ENCODE assay signal across 19 cellular contexts in the genomic region with DNA sequence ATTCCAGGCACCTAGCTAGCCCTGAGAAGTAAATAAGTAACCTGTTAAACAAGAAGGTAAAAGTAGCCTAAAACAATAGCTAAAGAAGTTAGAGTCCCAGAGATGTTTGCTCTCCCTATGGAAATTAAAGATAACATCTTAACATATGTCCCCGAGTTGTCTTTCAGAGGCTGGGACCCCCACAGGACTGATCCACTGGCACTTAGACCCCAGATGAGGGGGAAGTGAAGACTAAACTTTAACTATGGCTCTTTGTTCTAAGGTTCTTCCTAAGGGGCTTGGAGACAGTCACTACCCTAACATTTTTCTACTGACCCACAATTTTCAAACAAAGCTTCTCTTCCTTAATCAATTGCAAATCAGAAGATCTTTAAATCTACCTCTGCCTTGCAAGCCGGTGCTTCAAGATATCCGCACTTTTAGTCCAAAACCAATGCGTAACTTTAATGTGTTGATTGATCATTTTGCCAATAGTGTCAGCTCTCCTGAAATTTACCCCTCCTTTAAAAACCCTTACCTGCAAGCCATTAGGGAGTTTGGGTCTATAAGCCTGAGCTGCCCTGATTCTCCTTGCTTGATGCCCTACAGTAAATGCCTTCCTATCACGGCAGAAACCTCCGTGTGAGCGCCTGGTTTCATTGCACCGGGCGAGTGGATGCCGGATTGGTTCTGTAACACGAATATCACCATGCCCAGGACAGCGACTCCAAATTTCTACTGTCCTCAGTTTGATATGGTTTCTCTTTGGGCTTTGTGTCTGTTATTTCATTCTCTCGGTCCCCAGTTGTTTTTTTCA.
DNase-seq lines count a peak whose midpoint lies in the region; ATAC-seq lines count a peak whose summit lies in the region.
"Had no signal": no experiment of that assay in that cellular context is flagged by ENCODE, and none has a peak within 500 bp of the region (broad histone marks: within the 10 kb centered on the region; RNA-seq: fewer than 3 reads in every experiment).

No MANE protein-coding gene starts in this region.

- peaks cover 6% of the 10 kb centered on the region for H3K27me3 Mint-ChIP-seq in stimulated activated naive CD8-positive, alpha-beta T cell treated with anti-CD3 and anti-CD28 coated beads, Interleukin-15, amount 100 ng/mL, for 72 hours

- H3K4me3 ChIP-seq in SK-N-MC: peak overlapping the region; percentile 49
- 0 out of 2 replicates have a peak overlapping the region, but pooled peaks have one; percentile 12 for H3K4me3 ChIP-seq in iPS-18c (ENCODE audit: insufficient read depth, low read depth, low read length)
- H3K4me3 ChIP-seq: gastroesophageal sphincter, lung, right atrium auricular region had no signal

- H3K27ac ChIP-seq in SK-N-MC: no peak overlapping the region
- H3K27ac ChIP-seq: gastroesophageal sphincter, neutrophil, right atrium auricular region had no signal

- H3K9me3 ChIP-seq in SK-N-MC (ENCODE audit: low read depth, low read length) (no peaks in the 10 kb centered on the region), iPS-18c (ENCODE audit: control insufficient read depth, insufficient read depth, low read length) (no peaks in the 10 kb centered on the region)
- H3K9me3 ChIP-seq: Caco-2, gastroesophageal sphincter, neutrophil, right atrium auricular region had no signal

- no peak overlapping the region for H3K4me3 Mint-ChIP-seq in stimulated activated naive CD8-positive, alpha-beta T cell treated with anti-CD3 and anti-CD28 coated beads, Interleukin-15, amount 100 ng/mL, for 72 hours

- no peaks in the 10 kb centered on the region for H3K36me3 ChIP-seq in SK-N-MC (ENCODE audit: insufficient read depth, low read length)
- H3K36me3 ChIP-seq: gastroesophageal sphincter, neutrophil, right atrium auricular region had no signal

- peak; percentile 5 for ATAC-seq in stimulated activated naive CD8-positive, alpha-beta T cell treated with anti-CD3 and anti-CD28 coated beads, Interleukin-15, amount 100 ng/mL, for 72 hours
- no peak for ATAC-seq in stimulated activated naive CD8-positive, alpha-beta T cell treated with anti-CD3 and anti-CD28 coated beads, Interleukin-15, Interleukin-2, amounts not matched to agents 100 U/mL and 50 U/mL, for 24 hours
- no peak for ATAC-seq in HG03565 (IDR thresholded peaks at IDR 0.05; ENCODE audit: unreplicated experiment)
- ATAC-seq: gastroesophageal sphincter, Panc1 had no signal

- peak overlapping the region in 1 of 2 donors; percentile 87 for H3K27ac Mint-ChIP-seq in stimulated activated naive CD8-positive, alpha-beta T cell treated with anti-CD3 and anti-CD28 coated beads, Interleukin-15, amount 100 ng/mL, for 72 hours
- H3K27ac Mint-ChIP-seq: activated T-helper 2 cell treated with anti-CD3 and anti-CD28 coated beads, Interferon-gamma antibody, Interleukin-2, Interleukin-4, amounts not matched to agents 10 μg/mL and 5 μg/mL and 100 μg/mL, durations not matched to agents 14 hours and 24 hours and 36 hours had no signal

- H3K9ac ChIP-seq in SK-N-MC (ENCODE audit: insufficient read length): no peak overlapping the region

- no peaks in the 10 kb centered on the region for H3K9me3 Mint-ChIP-seq in stimulated activated naive CD8-positive, alpha-beta T cell treated with anti-CD3 and anti-CD28 coated beads, Interleukin-15, amount 100 ng/mL, for 72 hours
- H3K9me3 Mint-ChIP-seq: activated T-helper 2 cell treated with anti-CD3 and anti-CD28 coated beads, Interferon-gamma antibody, Interleukin-2, Interleukin-4, amounts not matched to agents 10 μg/mL and 5 μg/mL and 100 μg/mL, durations not matched to agents 14 hours and 24 hours and 36 hours had no signal

- no peak for DNase-seq in stimulated activated naive CD8-positive, alpha-beta T cell treated with anti-CD3 and anti-CD28 coated beads, Interleukin-15, amount 100 ng/mL, for 72 hours
- DNase-seq in stimulated activated naive CD8-positive, alpha-beta T cell treated with anti-CD3 and anti-CD28 coated beads, Interleukin-15, Interleukin-2, amounts not matched to agents 100 U/mL and 50 U/mL, for 24 hours: no peak
- DNase-seq in SK-N-MC (ENCODE audit: low read depth, low spot score): no peak
- DNase-seq in NCI-H1105 treated with DMSO at 0.1 percent for 48 hours (lab: John Stamatoyannopoulos, UW): no peak
- no peak for DNase-seq in stimulated activated CD4-positive, alpha-beta T cell treated with anti-CD3 and anti-CD28 coated beads, Interleukin-15, amount 100 ng/mL, for 24 hours
- no peak for DNase-seq in DMS53 (lab: John Stamatoyannopoulos, UW)
- DNase-seq: Caco-2, GDM1, MV-4-11, NCI-H524 treated with DMSO at 0.1 percent for 48 hours, substantia nigra had no signal

- peaks cover 11% of the 10 kb centered on the region for H3K4me1 Mint-ChIP-seq in stimulated activated naive CD8-positive, alpha-beta T cell treated with anti-CD3 and anti-CD28 coated beads, Interleukin-15, amount 100 ng/mL, for 72 hours
